In genomic region chr4:97720869-97721432, GRCh38 we compare ENCODE assay signal across 9 cellular contexts.
A peak's percentile ranks its signal among the peaks of the same experiment; 100 is the strongest.
DNase-seq lines count a peak whose midpoint lies in the region; ATAC-seq, FAIRE-seq and TF ChIP-seq lines count a peak whose summit lies in the region.
"Had no signal": no experiment of that assay in that cellular context is flagged by ENCODE, and none has a peak within 500 bp of the region (broad histone marks: within the 10 kb centered on the region; RNA-seq: fewer than 3 reads in every experiment).

No MANE protein-coding gene starts in this region.

- TF ChIP-seq CTCF in HCT116 (IDR thresholded peaks at IDR 0.05 in 2 of 3, conservative IDR thresholded peaks at IDR 0.05 in 1 of 3; ENCODE audit: borderline replicate concordance in 1 of 3, insufficient read depth in 1 of 3, low read depth in 2 of 3, low read length in 2 of 3) (peak; percentile 28 to 46 (median 38); a peak in 4 of 6 replicates), endothelial cell of umbilical vein (IDR thresholded peaks at IDR 0.05; ENCODE audit: extremely low read depth in 1 of 2, insufficient read depth in 1 of 2, low read depth in 1 of 2, low read length in 2 of 2) (peak; percentile 3 to 32)

- H3K4me2 ChIP-seq in HCT116 (ENCODE audit: low read length) (no peak overlapping the region), endothelial cell of umbilical vein (ENCODE audit: insufficient read depth, low read length) (peak overlapping the region; percentile 65)

- H3K27me3 ChIP-seq in HCT116 (ENCODE audit: insufficient read depth, low read length) (no peaks in the 10 kb centered on the region), endothelial cell of umbilical vein (ENCODE audit: control insufficient read depth in 2 of 2, insufficient read depth in 2 of 2, low read length in 2 of 2) (no peaks in the 10 kb centered on the region)

- H3K4me1 ChIP-seq in HCT116 (ENCODE audit: control insufficient read depth in 1 of 2, insufficient read depth in 2 of 2, low read length in 2 of 2) (0 out of 4 replicates have a peak, but pooled peaks cover 0 to 2% of the 10 kb centered on the region in 2 experiments), endothelial cell of umbilical vein (ENCODE audit: control insufficient read depth, extremely low read depth, insufficient read depth, low read length) (peaks cover 12% of the 10 kb centered on the region)

- peak overlapping the region; percentile 69 for H2AFZ ChIP-seq in HCT116 (ENCODE audit: low read depth, low read length, poor library complexity, severe bottlenecking)
- H2AFZ ChIP-seq in endothelial cell of umbilical vein (ENCODE audit: low read depth, low read length) = no peak overlapping the region

- peak; percentile 62 for TF ChIP-seq RAD21 in HCT116 (IDR thresholded peaks at IDR 0.05; ENCODE audit: low read depth)

- H4K20me1 ChIP-seq in HCT116 (ENCODE audit: insufficient read depth) (no peaks in the 10 kb centered on the region), endothelial cell of umbilical vein (replicated peaks; ENCODE audit: control insufficient read depth, extremely low read depth, insufficient read depth, low read length) (no peaks in the 10 kb centered on the region)

- dilution Hi-C loops in endothelial cell of umbilical vein (cut with MboI; ENCODE audit: extremely low pct_ligation_motif_present, low sequenced_read_pairs) = no loop called here

- no peaks in the 10 kb centered on the region for H3K36me3 ChIP-seq in HCT116 (ENCODE audit: control insufficient read depth in 1 of 2, insufficient read depth in 2 of 2, low read length in 2 of 2)
- no peaks in the 10 kb centered on the region for H3K36me3 ChIP-seq in endothelial cell of umbilical vein (ENCODE audit: control insufficient read depth in 2 of 2, extremely low read depth in 1 of 2, insufficient read depth in 2 of 2, low read length in 2 of 2)

- H3K9ac ChIP-seq in HCT116 (ENCODE audit: low read length) (no peak overlapping the region), endothelial cell of umbilical vein (replicated peaks; ENCODE audit: extremely low read depth, insufficient read depth, low read length) (peak overlapping the region; percentile 10)

- H3K4me3 ChIP-seq in HCT116 (replicated peaks in 1 of 2; ENCODE audit: low read depth in 1 of 2, low read length in 2 of 2) (no peak overlapping the region), endothelial cell of umbilical vein (replicated peaks in 1 of 3; ENCODE audit: insufficient read depth in 1 of 3, low read depth in 1 of 3, low read length in 3 of 3) (no peak overlapping the region)
- H3K4me3 ChIP-seq: skin epidermis had no signal

- no peaks in the 10 kb centered on the region for H3K79me2 ChIP-seq in HCT116 (ENCODE audit: insufficient read depth, low read length)
- H3K79me2 ChIP-seq in endothelial cell of umbilical vein (ENCODE audit: control insufficient read depth, insufficient read depth, low read length) = no peaks in the 10 kb centered on the region

- POLR2A ChIA-PET in HCT116 (lab: Charles Lee) = no interaction called here
- POLR2A ChIA-PET in endothelial cell of umbilical vein (lab: Charles Lee) = no interaction called here

- BruUV-seq in HCT116 (replicated peaks; lab: Mats Ljungman, UMichigan) (no TSS peak), endothelial cell of umbilical vein (replicated peaks; lab: Mats Ljungman, UMichigan) (no TSS peak)

- H3K9me3 ChIP-seq in HCT116 (ENCODE audit: control insufficient read depth in 1 of 2, insufficient read depth in 1 of 2, low read depth in 1 of 2, low read length in 2 of 2) (no peaks in the 10 kb centered on the region), endothelial cell of umbilical vein (replicated peaks; ENCODE audit: control insufficient read depth, insufficient read depth, low read length) (no peaks in the 10 kb centered on the region)

- H3K9me2 ChIP-seq in HCT116 (ENCODE audit: insufficient read depth) = no peaks in the 10 kb centered on the region

- TF ChIP-seq POLR2A in HCT116 (IDR thresholded peaks at IDR 0.05; ENCODE audit: borderline replicate concordance, extremely low read depth, insufficient read depth, insufficient read length) = no peak
- no peak for TF ChIP-seq POLR2A in endothelial cell of umbilical vein (IDR thresholded peaks at IDR 0.05; ENCODE audit: low read depth, low read length)

- CTCF ChIA-PET in HCT116 (lab: Charles Lee) = interaction anchor here (0.7 to 1.8 kb wide), 5 partner anchors 11 to 568 kb away, joined by 3 to 11 read pairs (median 3); no protein-coding TSS in a partner anchor
- CTCF ChIA-PET in endothelial cell of umbilical vein (lab: Charles Lee) = interaction anchor here (0.6 to 4.4 kb wide), 54 partner anchors 9 to 1743 kb away, joined by 3 to 56 read pairs (median 4); no protein-coding TSS in a partner anchor

- H3K9me1 ChIP-seq in endothelial cell of umbilical vein (replicated peaks; ENCODE audit: control insufficient read depth, extremely low read depth, insufficient read depth, low read length) = no peaks in the 10 kb centered on the region

- H3K27ac ChIP-seq in HCT116 (ENCODE audit: low read depth, low read length) (no peak overlapping the region), endothelial cell of umbilical vein (ENCODE audit: insufficient read depth, low read depth, low read length) (peak overlapping the region; percentile 60)
- H3K27ac ChIP-seq: skin epidermis had no signal

- DNase-seq in HCT116 (ENCODE audit: low read depth, low spot score) (peak; percentile 54), NCI-H526 treated with DMSO at 0.1 percent for 48 hours (lab: John Stamatoyannopoulos, UW) (peak; percentile 10), endothelial cell of umbilical vein (ENCODE audit: low read depth, low spot score) (peak; percentile 93), renal cortical epithelial cell (ENCODE audit: low read depth) (peak; percentile 68), NCI-H1694 treated with DMSO at 0.1 percent for 48 hours (lab: John Stamatoyannopoulos, UW) (no peak), HuH-7.5 (ENCODE audit: low spot score) (no peak)
- no peak for DNase-seq in stimulated activated CD8-positive, alpha-beta memory T cell treated with anti-CD3 and anti-CD28 coated beads, Interleukin-4, amount 100 ng/mL, for 48 hours
- DNase-seq: SHP77 treated with DMSO at 0.1 percent for 48 hours had no signal

- peak; percentile 77 for FAIRE-seq in endothelial cell of umbilical vein (lab: Jason Lieb, UNC)

- peak; percentile 71 for ATAC-seq in HCT116

- RAD21 ChIA-PET in HCT116 (lab: Charles Lee; ENCODE audit: low non-redundant PET in 1 of 2, low total read pairs in 2 of 2, uncharacterized antibody in 2 of 2, unreplicated experiment in 2 of 2) = interaction anchor here in 1 of 2 experiments (0.7 kb wide), 1 partner anchor 1186 kb away, joined by 3 read pairs; no protein-coding TSS in a partner anchor

- intact Hi-C loops in HCT116 (cut with micrococcal nuclease) (loop anchor here (5.0 to 10.0 kb wide), 2 partner anchors 264 to 1369 kb away; no protein-coding TSS in a partner anchor), endothelial cell of umbilical vein (cut with micrococcal nuclease) (loop anchor here (2.0 to 5.0 kb wide), 4 partner anchors 96 to 1369 kb away; no protein-coding TSS in a partner anchor)

TF ChIP-seq in HCT116, 20 proteins besides CTCF, POLR2A, EP300 and RAD21 (continues in another document):
- no peak for TF ChIP-seq SRF (IDR thresholded peaks at IDR 0.05; ENCODE audit: low read depth)
- no peak for TF ChIP-seq POLR2AphosphoS5 (IDR thresholded peaks at IDR 0.05; ENCODE audit: low read depth, low read length)

TF ChIP-seq in endothelial cell of umbilical vein, 7 proteins besides CTCF, POLR2A, EP300 and RAD21:
- no peak for TF ChIP-seq MAX (IDR thresholded peaks at IDR 0.05; ENCODE audit: insufficient read depth, insufficient read length)
- TF ChIP-seq POLR2AphosphoS5 (IDR thresholded peaks at IDR 0.05; ENCODE audit: insufficient read depth, low read depth, low read length) = no peak
- no peak for TF ChIP-seq EZH2 (IDR thresholded peaks at IDR 0.05; ENCODE audit: borderline replicate concordance, low read depth, low read length, severe bottlenecking)
- TF ChIP-seq FOS (IDR thresholded peaks at IDR 0.05; ENCODE audit: borderline replicate concordance, insufficient read depth, low read length) = peak; percentile 74
- TF ChIP-seq JUN (IDR thresholded peaks at IDR 0.05; ENCODE audit: borderline replicate concordance, insufficient read depth, insufficient read length, low read depth) = peak; percentile 79
- TF ChIP-seq MYC (IDR thresholded peaks at IDR 0.05; ENCODE audit: low read depth, low read length) = no peak
- TF ChIP-seq GATA2 (IDR thresholded peaks at IDR 0.05; ENCODE audit: insufficient read depth, insufficient read length, low read depth, low read length) = peak; percentile 66

Comparison
In these comparisons a context has a peak if more than half of its experiments do, and no peak if none do; other contexts are left out.
1. DNase-seq: peak in HCT116 (single experiment), NCI-H526 treated with DMSO at 0.1 percent for 48 hours (single experiment), endothelial cell of umbilical vein (single experiment) and renal cortical epithelial cell (single experiment); none in stimulated activated CD8-positive, alpha-beta memory T cell treated with anti-CD3 and anti-CD28 coated beads, Interleukin-4, amount 100 ng/mL, for 48 hours (single experiment), NCI-H1694 treated with DMSO at 0.1 percent for 48 hours (single experiment) and HuH-7.5 (single experiment).